2 cellular contexts compared by ENCODE assay signal in genomic region chr20:9311132-9311531, GRCh38.
TF ChIP-seq lines count a peak whose summit lies in the region.

No MANE protein-coding gene starts in this region.

TF ChIP-seq in HepG2, 621 proteins besides CTCF, POLR2A, EP300 and RAD21 (continued from another document):
- TF ChIP-seq DMTF1 (CRISPR knock-in tag; IDR thresholded peaks at IDR 0.05), result no peak
- TF ChIP-seq MIER2 (CRISPR knock-in tag; IDR thresholded peaks at IDR 0.05), result no peak

TF ChIP-seq in WTC11, 78 proteins besides CTCF, POLR2A, EP300 and RAD21 (continued from another document):
- TF ChIP-seq AFF4 (CRISPR knock-in tag; IDR thresholded peaks at IDR 0.05; ENCODE audit: borderline replicate concordance) (no peak), ZNF425 (CRISPR knock-in tag; conservative IDR thresholded peaks at IDR 0.05) (no peak), ZNF263 (CRISPR knock-in tag; IDR thresholded peaks at IDR 0.05; ENCODE audit: low read depth) (no peak)
